ENCODE assay signal across 8 cellular contexts in genomic region chr6:18388252-18388651, GRCh38. TPM values are rescaled to one million over a fixed set of nuclear protein-coding genes. Genes with fewer than 3 reads are reported as not detected.
A peak's percentile ranks its signal among the peaks of the same experiment; 100 is the strongest.
DNase-seq lines count a peak whose midpoint lies in the region; ATAC-seq and TF ChIP-seq lines count a peak whose summit lies in the region.

No MANE protein-coding gene starts in this region.

- H3K36me3 ChIP-seq in iPS-15b (ENCODE audit: control insufficient read depth, insufficient read depth, low read length): no peaks in the 10 kb centered on the region
- H3K36me3 ChIP-seq in stomach: no peaks in the 10 kb centered on the region

- H3K9ac ChIP-seq in iPS-15b (ENCODE audit: low read depth, low read length): no peak overlapping the region

- peak overlapping the region; percentile 84 for H3K4me3 ChIP-seq in iPS-15b (ENCODE audit: low read depth, low read length)
- peak overlapping the region; percentile 48 to 63 (median 58) for H3K4me3 ChIP-seq in stomach

- peak; percentile 11 for DNase-seq in NCI-H526 treated with DMSO at 0.1 percent for 48 hours (lab: John Stamatoyannopoulos, UW)
- DNase-seq in NCI-H526 (lab: John Stamatoyannopoulos, UW): no peak
- no peak for DNase-seq in stomach
- DNase-seq in amygdala (lab: John Stamatoyannopoulos, UW): no peak

- no peak for TF ChIP-seq CTCF in VCaP (conservative IDR thresholded peaks at IDR 0.05)
- no peak for TF ChIP-seq CTCF in stomach (IDR thresholded peaks at IDR 0.05)

- H3K27ac ChIP-seq in VCaP: peak overlapping the region; percentile 62
- H3K27ac ChIP-seq in stomach: peak overlapping the region; percentile 59 to 86 (median 75)

- TF ChIP-seq POLR2A in stomach (IDR thresholded peaks at IDR 0.05): no peak

- ATAC-seq in GM21447 (IDR thresholded peaks at IDR 0.05; ENCODE audit: unreplicated experiment): no peak
- no peak for ATAC-seq in GM21529 (IDR thresholded peaks at IDR 0.05; ENCODE audit: unreplicated experiment)

- H3K4me1 ChIP-seq in iPS-15b (ENCODE audit: control insufficient read depth, insufficient read depth, low read length): peaks cover 19% of the 10 kb centered on the region
- peaks cover 25 to 72% (median 38%) of the 10 kb centered on the region in 4 donors for H3K4me1 ChIP-seq in stomach

- no peaks in the 10 kb centered on the region for H3K9me3 ChIP-seq in iPS-15b (ENCODE audit: control insufficient read depth, insufficient read depth, low read length)
- H3K9me3 ChIP-seq in stomach: no peaks in the 10 kb centered on the region

- intact Hi-C loops in stomach (cut with DNase I; ENCODE audit: low total_unique reads): no loop called here

- TF ChIP-seq EP300 in stomach (IDR thresholded peaks at IDR 0.05): no peak

- H3K27me3 ChIP-seq in iPS-15b (ENCODE audit: control insufficient read depth, insufficient read depth, low read length) (no peaks in the 10 kb centered on the region), stomach (no peaks in the 10 kb centered on the region)

- 8 to 13% (median 11%) methylated on average over 3 of the region's 3 CpGs for WGBS in stomach, 5 donors

RNA-seq across cellular contexts. Expression of gene RNF144B, which starts 1.1 kb away (rescaled TPM):
- 10 to 100 TPM in 3 of 5 donors, 1 to 10 TPM in 2; 1.7 to 81.7 (median 12.5) TPM for total RNA-seq in stomach
- polyA plus RNA-seq in stomach: 1 to 10 TPM; 2.1 to 4.8 (median 4.5) TPM
